8 cellular contexts compared by ENCODE assay signal in the genomic region with DNA sequence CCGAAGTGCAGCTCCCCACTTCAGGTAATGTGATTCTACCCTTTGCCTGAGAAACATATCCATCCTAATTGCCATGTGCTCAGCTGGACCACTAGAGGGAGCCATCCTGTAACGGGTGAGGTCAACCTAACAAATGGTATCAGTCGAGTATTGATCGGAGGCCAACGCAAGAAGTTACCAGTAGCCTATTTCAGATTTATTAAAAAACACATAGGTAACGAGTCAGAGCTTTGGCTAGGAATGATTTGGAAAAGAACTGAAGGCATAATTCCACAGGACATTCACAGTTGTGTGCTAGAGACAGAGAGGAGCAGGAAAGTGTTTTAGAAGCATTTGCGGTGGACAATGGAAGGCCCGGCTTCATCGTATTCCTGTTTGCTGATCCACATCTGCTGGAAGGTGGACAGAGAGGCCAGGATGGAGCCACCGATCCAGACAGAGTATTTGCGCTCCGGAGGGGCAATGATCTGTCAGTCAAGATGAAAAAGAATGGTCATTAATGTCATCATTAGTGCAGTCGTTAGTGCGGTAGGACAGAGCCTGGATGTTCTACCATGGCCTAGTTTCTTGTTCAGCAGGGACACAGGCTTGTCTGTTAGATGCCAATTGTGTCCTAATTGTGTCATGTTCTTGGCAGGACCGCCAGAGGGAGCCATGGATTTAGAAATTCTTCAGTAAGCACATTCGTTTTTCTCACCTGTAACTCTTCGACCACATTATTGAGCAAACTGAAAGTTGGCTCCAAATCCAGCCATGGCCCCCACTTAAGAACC. TPM values are rescaled to one million over a fixed set of nuclear protein-coding genes. Genes with fewer than 3 reads are reported as not detected.
DNase-seq lines count a peak whose midpoint lies in the region; ATAC-seq and TF ChIP-seq lines count a peak whose summit lies in the region.

No MANE protein-coding gene starts in this region.

- TF ChIP-seq RAD21 in Ishikawa (IDR thresholded peaks at IDR 0.05; ENCODE audit: low read depth), result peak; percentile 97

- H3K4me3 Mint-ChIP-seq in naive B cell, result peak overlapping the region in 5 of 8 donors; percentile 25 to 61 (median 55)
- H3K4me3 Mint-ChIP-seq in stimulated activated effector memory CD8-positive, alpha-beta T cell treated with anti-CD3 and anti-CD28 coated beads, Interleukin-12 subunit alpha, Interleukin-12 subunit beta, amount 100 ng/mL, for 72 hours, result peak overlapping the region; percentile 27

- no peaks in the 10 kb centered on the region for H3K9me3 Mint-ChIP-seq in naive B cell
- H3K9me3 Mint-ChIP-seq in stimulated activated effector memory CD8-positive, alpha-beta T cell treated with anti-CD3 and anti-CD28 coated beads, Interleukin-12 subunit alpha, Interleukin-12 subunit beta, amount 100 ng/mL, for 72 hours, result no peaks in the 10 kb centered on the region

- H3K4me1 Mint-ChIP-seq in naive B cell, result peaks cover 11 to 17% (median 13%) of the 10 kb centered on the region in 3 donors
- H3K4me1 Mint-ChIP-seq in stimulated activated effector memory CD8-positive, alpha-beta T cell treated with anti-CD3 and anti-CD28 coated beads, Interleukin-12 subunit alpha, Interleukin-12 subunit beta, amount 100 ng/mL, for 72 hours, result peaks cover 23% of the 10 kb centered on the region

- peak; percentile 53 for DNase-seq in NK-92 treated with Interleukin-12 subunit alpha and Interleukin-12 subunit beta, amount 100 ng/mL, for 24 hours (lab: John Stamatoyannopoulos, UW)
- no peak for DNase-seq in NK-92 (lab: John Stamatoyannopoulos, UW; ENCODE audit: unreplicated experiment)
- DNase-seq in OCI-M1 (lab: John Stamatoyannopoulos, UW), result peak; percentile 93
- peak; percentile 68 for DNase-seq in activated T-cell treated with anti-CD3 and anti-CD28 coated beads, Interleukin-2, amount 50 U/mL, for 1 hour
- DNase-seq in naive B cell, result peak; percentile 60
- peak; percentile 35 to 77 for DNase-seq in stimulated activated effector memory CD8-positive, alpha-beta T cell treated with anti-CD3 and anti-CD28 coated beads, Interleukin-12 subunit alpha, Interleukin-12 subunit beta, amount 100 ng/mL, for 72 hours (ENCODE audit: low spot score in 2 of 2)

- ATAC-seq in esophagus mucosa, result peak; percentile 67
- ATAC-seq in naive B cell (ENCODE audit: low read depth in 2 of 2), result peak; percentile 77 to 78
- peak; percentile 80 for ATAC-seq in stimulated activated effector memory CD8-positive, alpha-beta T cell treated with anti-CD3 and anti-CD28 coated beads, Interleukin-12 subunit alpha, Interleukin-12 subunit beta, amount 100 ng/mL, for 72 hours

- no peak for TF ChIP-seq EP300 in Ishikawa (IDR thresholded peaks at IDR 0.05; ENCODE audit: borderline replicate concordance)

- peak overlapping the region in 3 of 6 donors; percentile 8 to 73 (median 10) for H3K27ac Mint-ChIP-seq in naive B cell
- H3K27ac Mint-ChIP-seq in stimulated activated effector memory CD8-positive, alpha-beta T cell treated with anti-CD3 and anti-CD28 coated beads, Interleukin-12 subunit alpha, Interleukin-12 subunit beta, amount 100 ng/mL, for 72 hours, result peak overlapping the region; percentile 63

- no peaks in the 10 kb centered on the region for H3K27me3 Mint-ChIP-seq in naive B cell

- no peaks in the 10 kb centered on the region for H3K36me3 Mint-ChIP-seq in naive B cell
- peaks cover 46% of the 10 kb centered on the region for H3K36me3 Mint-ChIP-seq in stimulated activated effector memory CD8-positive, alpha-beta T cell treated with anti-CD3 and anti-CD28 coated beads, Interleukin-12 subunit alpha, Interleukin-12 subunit beta, amount 100 ng/mL, for 72 hours

TF ChIP-seq in Ishikawa, 13 proteins besides CTCF, POLR2A, EP300 and RAD21:
- TF ChIP-seq, protein P1, sequence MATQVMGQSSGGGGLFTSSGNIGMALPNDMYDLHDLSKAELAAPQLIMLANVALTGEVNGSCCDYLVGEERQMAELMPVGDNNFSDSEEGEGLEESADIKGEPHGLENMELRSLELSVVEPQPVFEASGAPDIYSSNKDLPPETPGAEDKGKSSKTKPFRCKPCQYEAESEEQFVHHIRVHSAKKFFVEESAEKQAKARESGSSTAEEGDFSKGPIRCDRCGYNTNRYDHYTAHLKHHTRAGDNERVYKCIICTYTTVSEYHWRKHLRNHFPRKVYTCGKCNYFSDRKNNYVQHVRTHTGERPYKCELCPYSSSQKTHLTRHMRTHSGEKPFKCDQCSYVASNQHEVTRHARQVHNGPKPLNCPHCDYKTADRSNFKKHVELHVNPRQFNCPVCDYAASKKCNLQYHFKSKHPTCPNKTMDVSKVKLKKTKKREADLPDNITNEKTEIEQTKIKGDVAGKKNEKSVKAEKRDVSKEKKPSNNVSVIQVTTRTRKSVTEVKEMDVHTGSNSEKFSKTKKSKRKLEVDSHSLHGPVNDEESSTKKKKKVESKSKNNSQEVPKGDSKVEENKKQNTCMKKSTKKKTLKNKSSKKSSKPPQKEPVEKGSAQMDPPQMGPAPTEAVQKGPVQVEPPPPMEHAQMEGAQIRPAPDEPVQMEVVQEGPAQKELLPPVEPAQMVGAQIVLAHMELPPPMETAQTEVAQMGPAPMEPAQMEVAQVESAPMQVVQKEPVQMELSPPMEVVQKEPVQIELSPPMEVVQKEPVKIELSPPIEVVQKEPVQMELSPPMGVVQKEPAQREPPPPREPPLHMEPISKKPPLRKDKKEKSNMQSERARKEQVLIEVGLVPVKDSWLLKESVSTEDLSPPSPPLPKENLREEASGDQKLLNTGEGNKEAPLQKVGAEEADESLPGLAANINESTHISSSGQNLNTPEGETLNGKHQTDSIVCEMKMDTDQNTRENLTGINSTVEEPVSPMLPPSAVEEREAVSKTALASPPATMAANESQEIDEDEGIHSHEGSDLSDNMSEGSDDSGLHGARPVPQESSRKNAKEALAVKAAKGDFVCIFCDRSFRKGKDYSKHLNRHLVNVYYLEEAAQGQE (IDR thresholded peaks at IDR 0.05; ENCODE audit: low read depth), result no peak
- TF ChIP-seq TEAD4 (IDR thresholded peaks at IDR 0.05), result peak; percentile 17; the same call in 1 of the 2 replicates
- TF ChIP-seq NFIC (IDR thresholded peaks at IDR 0.05), result no peak
- TF ChIP-seq, protein P2, sequence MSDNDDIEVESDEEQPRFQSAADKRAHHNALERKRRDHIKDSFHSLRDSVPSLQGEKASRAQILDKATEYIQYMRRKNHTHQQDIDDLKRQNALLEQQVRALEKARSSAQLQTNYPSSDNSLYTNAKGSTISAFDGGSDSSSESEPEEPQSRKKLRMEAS (IDR thresholded peaks at IDR 0.05), result 0 out of 2 replicates have a peak, but pooled peaks have one; percentile 40
- no peak for TF ChIP-seq FOXM1 (IDR thresholded peaks at IDR 0.05; ENCODE audit: borderline replicate concordance, low read depth)
- TF ChIP-seq CEBPB (IDR thresholded peaks at IDR 0.05), result no peak
- TF ChIP-seq CREB1 (IDR thresholded peaks at IDR 0.05; ENCODE audit: low read depth), result no peak
- peak; percentile 27; the same call in 1 of the 2 replicates for TF ChIP-seq YY1 (IDR thresholded peaks at IDR 0.05; ENCODE audit: low read depth)
- no peak for TF ChIP-seq TCF12 (IDR thresholded peaks at IDR 0.05; ENCODE audit: low read depth)
- no peak for TF ChIP-seq EGR1 (IDR thresholded peaks at IDR 0.05)
- TF ChIP-seq TAF1 (IDR thresholded peaks at IDR 0.05; ENCODE audit: low read depth), result no peak; the same call in 1 of the 2 replicates
- TF ChIP-seq ZBTB7A (IDR thresholded peaks at IDR 0.05; ENCODE audit: low read depth), result no peak

RNA-seq across cellular contexts. Expression of a gene that starts 17.5 kb away (rescaled TPM):
- total RNA-seq in esophagus mucosa, result 53.0 TPM
- 1 to 10 TPM in 1 of 6 donors, under 1 TPM in 3, not detected in 2; 0.44 to 1.4 (median 0.62) TPM for polyA plus RNA-seq in naive B cell (ENCODE audit: low read depth in 6 of 6)

RNA-seq across cellular contexts. Expression of a gene that starts 55.0 kb away (rescaled TPM):
- 2.5 TPM for total RNA-seq in esophagus mucosa
- 1 to 10 TPM; 3.4 to 7.6 (median 5.0) TPM for polyA plus RNA-seq in naive B cell (ENCODE audit: low read depth in 6 of 6)

RNA-seq across cellular contexts. Expression of a gene that starts 55.5 kb away (rescaled TPM):
- 12.2 TPM for total RNA-seq in esophagus mucosa
- polyA plus RNA-seq in naive B cell (ENCODE audit: low read depth in 6 of 6), result 1 to 10 TPM in 3 of 6 donors, under 1 TPM in 3; 0.40 to 4.1 (median 0.88) TPM
